ENCODE assay signal across 9 cellular contexts in the genomic region with DNA sequence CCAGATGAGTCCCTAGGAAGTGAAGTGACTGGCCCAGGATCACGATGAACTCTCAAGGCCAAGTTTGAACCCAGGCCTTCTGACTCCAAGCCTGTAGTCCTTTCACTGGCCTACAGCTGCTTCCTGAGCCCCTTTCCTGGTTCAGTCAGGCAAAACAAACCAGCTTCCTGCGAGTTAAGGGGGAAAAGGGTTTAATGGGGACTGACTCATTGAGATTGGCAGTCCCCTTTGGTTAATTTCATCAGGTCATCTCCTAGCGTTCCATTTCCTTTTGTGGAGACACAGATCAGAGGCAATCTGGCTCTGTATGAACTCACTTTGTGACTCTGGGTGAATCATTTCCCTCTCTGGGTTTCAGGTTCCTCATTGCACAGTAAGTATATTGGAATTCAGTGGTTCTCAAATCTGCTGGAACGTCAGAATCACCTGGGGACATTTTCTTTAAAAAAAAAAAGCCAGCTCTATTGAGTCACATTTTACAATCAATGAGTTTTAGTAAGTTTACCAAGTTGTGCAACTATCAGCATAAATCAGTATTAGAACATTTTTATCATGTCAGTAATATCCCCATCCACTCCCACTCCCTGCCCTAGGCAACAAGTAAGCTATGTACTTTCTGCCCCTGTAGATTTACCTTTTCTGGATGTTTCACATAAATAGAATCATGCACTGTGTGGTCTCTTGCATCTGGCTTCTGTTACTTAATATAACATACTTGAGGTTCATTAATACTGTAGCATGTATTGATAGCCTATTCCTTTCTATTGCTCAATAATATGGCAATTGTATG.
A peak's percentile ranks its signal among the peaks of the same experiment; 100 is the strongest.
DNase-seq lines count a peak whose midpoint lies in the region; ATAC-seq and TF ChIP-seq lines count a peak whose summit lies in the region.
"Had no signal": no experiment of that assay in that cellular context is flagged by ENCODE, and none has a peak within 500 bp of the region (broad histone marks: within the 10 kb centered on the region; RNA-seq: fewer than 3 reads in every experiment).

No MANE protein-coding gene starts in this region.

- peak overlapping the region; percentile 97 for H2AK5ac ChIP-seq in IMR-90 (ENCODE audit: low read depth, low read length)

- peak overlapping the region; percentile 54 for H3K27ac Mint-ChIP-seq in mesothelial cell of epicardium
- H3K27ac Mint-ChIP-seq: nephron had no signal

- POLR2A ChIA-PET in IMR-90 (lab: Charles Lee; ENCODE audit: unreplicated experiment): interaction anchor here (0.6 kb wide), 2 partner anchors 28 to 639 kb away, joined by 3 to 5 read pairs; no protein-coding TSS in a partner anchor

- peaks cover 15% of the 10 kb centered on the region for H3K9me1 ChIP-seq in IMR-90 (ENCODE audit: insufficient read depth, low read length)

- TF ChIP-seq RAD21 in IMR-90 (IDR thresholded peaks at IDR 0.05; ENCODE audit: low read length): no peak; the same call in 1 of the 2 replicates

- peaks cover 9% of the 10 kb centered on the region for H3K9me3 Mint-ChIP-seq in mesothelial cell of epicardium

- peak overlapping the region; percentile 98 for H3K56ac ChIP-seq in IMR-90 (ENCODE audit: extremely low read depth, insufficient read depth, low read length)

- no peaks in the 10 kb centered on the region for H3K27me3 ChIP-seq in IMR-90 (ENCODE audit: control insufficient read depth, insufficient read depth, low read length)
- no peaks in the 10 kb centered on the region for H3K27me3 ChIP-seq in breast epithelium
- H3K27me3 ChIP-seq in H7 (ENCODE audit: control insufficient read depth, insufficient read depth, low read length): no peaks in the 10 kb centered on the region

- ATAC-seq in IMR-90 (ENCODE audit: low read depth): peak; percentile 77
- ATAC-seq in HG03378 (IDR thresholded peaks at IDR 0.05; ENCODE audit: unreplicated experiment): no peak

- intact Hi-C loops in IMR-90 (cut with micrococcal nuclease) (loop anchor here (1.0 to 2.0 kb wide), 2 partner anchors 27 to 321 kb away; no protein-coding TSS in a partner anchor), breast epithelium (cut with DNase I; ENCODE audit: low total_unique reads) (no loop called here)

- no peaks in the 10 kb centered on the region; the same call in 1 of the 2 replicates for H3K36me3 ChIP-seq in IMR-90 (ENCODE audit: control insufficient read depth, insufficient read depth, low read length)
- no peaks in the 10 kb centered on the region for H3K36me3 ChIP-seq in breast epithelium
- no peaks in the 10 kb centered on the region for H3K36me3 ChIP-seq in H7 (replicated peaks; ENCODE audit: control insufficient read depth, insufficient read depth, low read length)

- CTCF ChIA-PET in IMR-90 (lab: Yijun Ruan, JAX): interaction anchor here (0.5 to 1.3 kb wide), 3 partner anchors 11 to 145 kb away, joined by 3 to 4 read pairs (median 3); no protein-coding TSS in a partner anchor

- H2AFZ ChIP-seq in IMR-90 (replicated peaks; ENCODE audit: low read length, poor library complexity): peak overlapping the region; percentile 59

- peak overlapping the region; percentile 98 for H4K91ac ChIP-seq in IMR-90 (ENCODE audit: insufficient read depth, low read depth, low read length)

- WGBS in IMR-90 (ENCODE audit: extremely low coverage in 2 of 2, insufficient read length in 1 of 2), 2 experiments: no CpG with 5 or more reads among the region's 4 CpGs

- H4K20me1 ChIP-seq in IMR-90 (ENCODE audit: insufficient read depth, low read length): no peaks in the 10 kb centered on the region

- peak overlapping the region; percentile 97 for H3K14ac ChIP-seq in IMR-90 (replicated peaks; ENCODE audit: low read depth, low read length)

- no peak overlapping the region for H3K4me3 ChIP-seq in IMR-90 (ENCODE audit: insufficient read depth, low read depth, low read length)
- H3K4me3 ChIP-seq in breast epithelium: no peak overlapping the region
- H3K4me3 ChIP-seq in H7 (ENCODE audit: insufficient read depth, low read depth, low read length): no peak overlapping the region

- H3K4me1 ChIP-seq in IMR-90 (ENCODE audit: control insufficient read depth, insufficient read depth, low read length) (peaks cover 31% of the 10 kb centered on the region), breast epithelium (no peaks in the 10 kb centered on the region)

- H3K4me1 Mint-ChIP-seq in mesothelial cell of epicardium: peaks cover 40% of the 10 kb centered on the region

- H4K8ac ChIP-seq in IMR-90 (ENCODE audit: low read depth in 2 of 2, low read length in 2 of 2): peak overlapping the region; percentile 79 to 97

- no peak overlapping the region for H3K4me3 Mint-ChIP-seq in mesothelial cell of epicardium
- H3K4me3 Mint-ChIP-seq: nephron had no signal

- peak overlapping the region; percentile 94 for H2AK9ac ChIP-seq in IMR-90 (replicated peaks; ENCODE audit: low read depth, low read length, poor library complexity)

- peak overlapping the region; percentile 99 for H3K18ac ChIP-seq in IMR-90 (ENCODE audit: low read depth, low read length)

- DNase-seq in AG08396 (ENCODE audit: low spot score): peak; percentile 77
- DNase-seq in IMR-90: peak; percentile 100
- DNase-seq in breast epithelium (ENCODE audit: low spot score in 2 of 2): no peak
- no peak for DNase-seq in mesothelial cell of epicardium (ENCODE audit: low spot score in 2 of 2, unreplicated experiment in 2 of 2)
- DNase-seq in iPS-NIHi11 (ENCODE audit: low spot score): no peak
- DNase-seq in nucleus accumbens (lab: John Stamatoyannopoulos, UW): no peak
- no peak for DNase-seq in H7

- peak overlapping the region; percentile 65 for H3K9ac ChIP-seq in IMR-90 (ENCODE audit: low read depth, low read length)

- H2BK5ac ChIP-seq in IMR-90 (ENCODE audit: low read depth, low read length, poor library complexity, severe bottlenecking): peak overlapping the region; percentile 100

- H3K4ac ChIP-seq in IMR-90 (ENCODE audit: low read depth, low read length): peak overlapping the region; percentile 99

- H3K23ac ChIP-seq in IMR-90 (ENCODE audit: low read depth, low read length): peak overlapping the region; percentile 99

- peak overlapping the region; percentile 77 for H2BK15ac ChIP-seq in IMR-90 (ENCODE audit: low read depth, low read length)

- in situ Hi-C loops in IMR-90 (cut with MboI; ENCODE audit: low sequenced_read_pairs): no loop called here

- TF ChIP-seq CTCF in IMR-90 (conservative IDR thresholded peaks at IDR 0.05; ENCODE audit: low read depth, low read length) (no peak), breast epithelium (IDR thresholded peaks at IDR 0.05) (no peak), mesothelial cell of epicardium (IDR thresholded peaks at IDR 0.05; ENCODE audit: unreplicated experiment) (no peak)

- TF ChIP-seq POLR2A in IMR-90 (IDR thresholded peaks at IDR 0.05; ENCODE audit: low read depth, low read length) (no peak), breast epithelium (IDR thresholded peaks at IDR 0.05) (no peak)

- H2BK120ac ChIP-seq in IMR-90 (ENCODE audit: low read depth, low read length): peak overlapping the region; percentile 99

- no TSS peak for BruUV-seq in IMR-90 (replicated peaks; lab: Mats Ljungman, UMichigan)

- H2BK20ac ChIP-seq in IMR-90 (ENCODE audit: low read depth, low read length): peak overlapping the region; percentile 95

- H3K27ac ChIP-seq in IMR-90 (ENCODE audit: insufficient read depth, low read length): peak overlapping the region; percentile 98
- H3K27ac ChIP-seq in breast epithelium: peak overlapping the region; percentile 70 to 83

- H3K4me2 ChIP-seq in IMR-90 (ENCODE audit: low read depth, low read length): peak overlapping the region; percentile 72; the same call in 1 of the 2 replicates

- dilution Hi-C loops in IMR-90 (cut with HindIII; ENCODE audit: low sequenced_read_pairs, unreplicated experiment): no loop called here

- H4K5ac ChIP-seq in IMR-90 (ENCODE audit: low read depth, low read length): peak overlapping the region; percentile 98

- peaks cover 19 to 51% of the 10 kb centered on the region in 2 experiments for H3K79me1 ChIP-seq in IMR-90 (ENCODE audit: low read depth in 1 of 2, low read length in 2 of 2)

- peaks cover 14% of the 10 kb centered on the region for H3K36me3 Mint-ChIP-seq in mesothelial cell of epicardium

- no peaks in the 10 kb centered on the region for H3K27me3 Mint-ChIP-seq in mesothelial cell of epicardium (ENCODE audit: low read depth)

- H3K9me3 ChIP-seq in IMR-90 (ENCODE audit: control insufficient read depth, insufficient read depth, low read length) (peaks cover 2% of the 10 kb centered on the region; the same call in 1 of the 2 replicates), breast epithelium (no peaks in the 10 kb centered on the region)

TF ChIP-seq in IMR-90, 13 proteins besides CTCF, POLR2A, EP300 and RAD21 (continues in another document):
- TF ChIP-seq FOS (IDR thresholded peaks at IDR 0.05; ENCODE audit: low read depth, low read length) (peak; percentile 93), MXI1 (IDR thresholded peaks at IDR 0.05; ENCODE audit: borderline replicate concordance, low read depth, low read length) (no peak), MAZ (IDR thresholded peaks at IDR 0.05; ENCODE audit: borderline replicate concordance, low read depth, low read length) (no peak), NFE2L2 (IDR thresholded peaks at IDR 0.05; ENCODE audit: low read depth, low read length) (peak; percentile 39; the same call in 1 of the 2 replicates), ELK1 (IDR thresholded peaks at IDR 0.05; ENCODE audit: borderline replicate concordance, low read depth, low read length) (no peak), RCOR1 (IDR thresholded peaks at IDR 0.05; ENCODE audit: insufficient replicate concordance, low read length) (no peak), BHLHE40 (IDR thresholded peaks at IDR 0.05; ENCODE audit: low read depth, low read length) (no peak), CEBPB (IDR thresholded peaks at IDR 0.05; ENCODE audit: low read depth, low read length) (peak; percentile 93; the same call in 1 of the 2 replicates), RFX5 (IDR thresholded peaks at IDR 0.05; ENCODE audit: low read depth, low read length) (no peak)
- TF ChIP-seq, protein P1, sequence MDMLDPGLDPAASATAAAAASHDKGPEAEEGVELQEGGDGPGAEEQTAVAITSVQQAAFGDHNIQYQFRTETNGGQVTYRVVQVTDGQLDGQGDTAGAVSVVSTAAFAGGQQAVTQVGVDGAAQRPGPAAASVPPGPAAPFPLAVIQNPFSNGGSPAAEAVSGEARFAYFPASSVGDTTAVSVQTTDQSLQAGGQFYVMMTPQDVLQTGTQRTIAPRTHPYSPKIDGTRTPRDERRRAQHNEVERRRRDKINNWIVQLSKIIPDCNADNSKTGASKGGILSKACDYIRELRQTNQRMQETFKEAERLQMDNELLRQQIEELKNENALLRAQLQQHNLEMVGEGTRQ (IDR thresholded peaks at IDR 0.05; ENCODE audit: low read depth, low read length): no peak

Comparison
In these comparisons a context has a peak if more than half of its experiments do, and no peak if none do; other contexts are left out.
1. DNase-seq: peak in AG08396 (single experiment) and IMR-90 (single experiment); none in breast epithelium (0 of 2), mesothelial cell of epicardium (0 of 2), iPS-NIHi11 (single experiment), nucleus accumbens (0 of 56) and H7 (single experiment).